10 cellular contexts compared by ENCODE assay signal in the genomic region with DNA sequence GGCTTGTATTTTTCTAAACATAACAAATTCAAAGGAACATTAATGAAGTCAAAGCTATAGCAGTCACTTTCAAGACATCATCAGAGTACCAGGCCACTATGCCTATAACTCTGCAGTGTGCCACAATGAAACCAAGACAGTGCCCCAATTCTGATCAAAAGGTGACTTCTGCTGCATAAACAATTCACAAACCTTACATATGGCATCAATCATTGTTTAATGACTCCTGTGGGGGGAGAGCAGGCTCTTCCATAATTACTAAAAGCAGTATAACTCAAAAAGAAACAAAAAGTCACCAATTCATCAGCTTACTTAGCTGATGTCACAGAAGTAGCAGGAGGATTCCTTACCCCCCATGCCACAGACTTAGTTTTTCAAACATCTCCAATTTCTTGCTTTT. TPM values are rescaled to one million over a fixed set of nuclear protein-coding genes. Genes with fewer than 3 reads are reported as not detected.
DNase-seq lines count a peak whose midpoint lies in the region; ATAC-seq and TF ChIP-seq lines count a peak whose summit lies in the region.
"Had no signal": no experiment of that assay in that cellular context is flagged by ENCODE, and none has a peak within 500 bp of the region (broad histone marks: within the 10 kb centered on the region; RNA-seq: fewer than 3 reads in every experiment).

No MANE protein-coding gene starts in this region.

- no peaks in the 10 kb centered on the region for H3K9me3 ChIP-seq in hepatocyte (ENCODE audit: low read depth)

- no peak overlapping the region for H3K4me3 ChIP-seq in hepatocyte

- H3K4me1 ChIP-seq in hepatocyte (ENCODE audit: insufficient read depth), result no peaks in the 10 kb centered on the region

- POLR2A ChIA-PET in activated CD8-positive, alpha-beta T cell treated with anti-CD3 and anti-CD28 coated beads, Interleukin-2, amount 10 ng/mL, durations not matched to agents 7 days and 5 days (lab: Charles Lee), result interaction anchor here (2.8 kb wide), 1 partner anchor 65 kb away, joined by 16 read pairs; no protein-coding TSS in a partner anchor

- H3K4me3 Mint-ChIP-seq in activated CD4-positive, alpha-beta T cell treated with anti-CD3 and anti-CD28 coated beads, Interleukin-2, amount 10 ng/mL, durations not matched to agents 24 days and 14 days, result peak overlapping the region; percentile 76
- H3K4me3 Mint-ChIP-seq in activated CD8-positive, alpha-beta T cell treated with anti-CD3 and anti-CD28 coated beads, Interleukin-2, amount 10 ng/mL, durations not matched to agents 7 days and 5 days, result no peak overlapping the region
- no peak overlapping the region for H3K4me3 Mint-ChIP-seq in Calu3 (ENCODE audit: low read depth, unreplicated experiment)

- peaks cover 99% of the 10 kb centered on the region for H3K79me2 ChIP-seq in hepatocyte

- no peaks in the 10 kb centered on the region for H3K27me3 Mint-ChIP-seq in activated CD4-positive, alpha-beta T cell treated with anti-CD3 and anti-CD28 coated beads, Interleukin-2, amount 10 ng/mL, durations not matched to agents 24 days and 14 days
- H3K27me3 Mint-ChIP-seq in activated CD8-positive, alpha-beta T cell treated with anti-CD3 and anti-CD28 coated beads, Interleukin-2, amount 10 ng/mL, durations not matched to agents 7 days and 5 days (ENCODE audit: low read depth), result no peaks in the 10 kb centered on the region
- H3K27me3 Mint-ChIP-seq in Calu3 (ENCODE audit: unreplicated experiment), result no peaks in the 10 kb centered on the region

- no peak overlapping the region for H2AFZ ChIP-seq in hepatocyte

- no peaks in the 10 kb centered on the region for H3K27me3 ChIP-seq in hepatocyte

- H4K20me1 ChIP-seq in hepatocyte (ENCODE audit: insufficient read depth, poor library complexity, severe bottlenecking), result peaks cover 18% of the 10 kb centered on the region

- peaks cover 45% of the 10 kb centered on the region for H3K36me3 Mint-ChIP-seq in activated CD4-positive, alpha-beta T cell treated with anti-CD3 and anti-CD28 coated beads, Interleukin-2, amount 10 ng/mL, durations not matched to agents 24 days and 14 days (ENCODE audit: low read depth)
- peaks cover 29% of the 10 kb centered on the region for H3K36me3 Mint-ChIP-seq in activated CD8-positive, alpha-beta T cell treated with anti-CD3 and anti-CD28 coated beads, Interleukin-2, amount 10 ng/mL, durations not matched to agents 7 days and 5 days (ENCODE audit: low read depth)
- H3K36me3 Mint-ChIP-seq in Calu3 (ENCODE audit: insufficient read depth, unreplicated experiment), result no peaks in the 10 kb centered on the region

- intact Hi-C loops in activated CD4-positive, alpha-beta T cell treated with anti-CD3 and anti-CD28 coated beads, Interleukin-2, amount 10 ng/mL, durations not matched to agents 24 days and 14 days (cut with micrococcal nuclease), result loop anchor here (1.0 kb wide), 1 partner anchor 16 kb away; no protein-coding TSS in a partner anchor
- intact Hi-C loops in Calu3 (cut with micrococcal nuclease; ENCODE audit: unreplicated experiment), result no loop called here

- DNase-seq in activated CD4-positive, alpha-beta T cell treated with anti-CD3 and anti-CD28 coated beads, Interleukin-2, amount 10 ng/mL, durations not matched to agents 24 days and 14 days, result no peak
- DNase-seq in activated CD4-positive, alpha-beta T cell treated with anti-CD3 and anti-CD28 coated beads for 4 hours, result no peak
- no peak for DNase-seq in activated CD8-positive, alpha-beta T cell treated with anti-CD3 and anti-CD28 coated beads, Interleukin-2, amount 10 ng/mL, durations not matched to agents 7 days and 5 days
- DNase-seq in hepatocyte (ENCODE audit: low spot score) (no peak), substantia nigra (lab: John Stamatoyannopoulos, UW) (no peak), DMS79 treated with DMSO at 0.1 percent for 48 hours (lab: John Stamatoyannopoulos, UW) (no peak), Calu3 (no peak), DMS153 (lab: John Stamatoyannopoulos, UW) (no peak)
- DNase-seq: activated CD8-positive, alpha-beta memory T cell treated with anti-CD3 and anti-CD28 coated beads, Interleukin-2, amount 50 U/mL, for 4 hours; NCI-H1436 had no signal

- peaks cover 75% of the 10 kb centered on the region for H3K4me1 Mint-ChIP-seq in activated CD4-positive, alpha-beta T cell treated with anti-CD3 and anti-CD28 coated beads, Interleukin-2, amount 10 ng/mL, durations not matched to agents 24 days and 14 days
- H3K4me1 Mint-ChIP-seq in activated CD8-positive, alpha-beta T cell treated with anti-CD3 and anti-CD28 coated beads, Interleukin-2, amount 10 ng/mL, durations not matched to agents 7 days and 5 days (ENCODE audit: low read depth), result peaks cover 67% of the 10 kb centered on the region
- H3K4me1 Mint-ChIP-seq in Calu3 (ENCODE audit: low read depth, unreplicated experiment), result peaks cover 23% of the 10 kb centered on the region

- no peaks in the 10 kb centered on the region for H3K36me3 ChIP-seq in hepatocyte (replicated peaks; ENCODE audit: insufficient read depth, low read depth)

- H3K9me3 Mint-ChIP-seq in activated CD4-positive, alpha-beta T cell treated with anti-CD3 and anti-CD28 coated beads, Interleukin-2, amount 10 ng/mL, durations not matched to agents 24 days and 14 days, result no peaks in the 10 kb centered on the region
- no peaks in the 10 kb centered on the region for H3K9me3 Mint-ChIP-seq in activated CD8-positive, alpha-beta T cell treated with anti-CD3 and anti-CD28 coated beads, Interleukin-2, amount 10 ng/mL, durations not matched to agents 7 days and 5 days (ENCODE audit: insufficient read depth)
- no peaks in the 10 kb centered on the region for H3K9me3 Mint-ChIP-seq in Calu3 (ENCODE audit: low read depth, unreplicated experiment)

- no peak for ATAC-seq in activated CD8-positive, alpha-beta T cell treated with anti-CD3 and anti-CD28 coated beads, Interleukin-2, amount 10 ng/mL, durations not matched to agents 7 days and 5 days

- no peak overlapping the region for H3K4me2 ChIP-seq in hepatocyte

- CTCF ChIA-PET in activated CD8-positive, alpha-beta T cell treated with anti-CD3 and anti-CD28 coated beads, Interleukin-2, amount 10 ng/mL, durations not matched to agents 7 days and 5 days (lab: Charles Lee), result interaction anchor here (0.7 to 8.1 kb wide), 11 partner anchors 9 to 250 kb away, joined by 3 to 311 read pairs (median 8); partner anchors contain the start of gene MYL12A
- CTCF ChIA-PET in Calu3 (lab: Charles Lee), result no interaction called here

- TF ChIP-seq CTCF in hepatocyte (IDR thresholded peaks at IDR 0.05; ENCODE audit: poor library complexity) (no peak), Calu3 (IDR thresholded peaks at IDR 0.05; ENCODE audit: unreplicated experiment) (no peak)

- no peaks in the 10 kb centered on the region for H3K9me2 ChIP-seq in hepatocyte (replicated peaks; ENCODE audit: insufficient read depth)

- peak overlapping the region; percentile 93 for H3K27ac Mint-ChIP-seq in activated CD4-positive, alpha-beta T cell treated with anti-CD3 and anti-CD28 coated beads, Interleukin-2, amount 10 ng/mL, durations not matched to agents 24 days and 14 days
- peak overlapping the region; percentile 62 for H3K27ac Mint-ChIP-seq in activated CD8-positive, alpha-beta T cell treated with anti-CD3 and anti-CD28 coated beads, Interleukin-2, amount 10 ng/mL, durations not matched to agents 7 days and 5 days
- no peak overlapping the region for H3K27ac Mint-ChIP-seq in Calu3 (ENCODE audit: unreplicated experiment)

- H3K27ac ChIP-seq in hepatocyte, result peak overlapping the region; percentile 41
- H3K27ac ChIP-seq in substantia nigra (ENCODE audit: low read depth, low read length, poor library complexity, severe bottlenecking), result peak overlapping the region; percentile 87

- BruUV-seq in Calu3 (replicated peaks; lab: Mats Ljungman, UMichigan), result no TSS peak

RNA-seq across cellular contexts. Expression of gene LPIN2, which starts 15.5 kb away (rescaled TPM):
- total RNA-seq in activated CD4-positive, alpha-beta T cell treated with anti-CD3 and anti-CD28 coated beads, Interleukin-2, amount 10 ng/mL, durations not matched to agents 24 days and 14 days, result 111 and 118 TPM in 2 replicates
- 10 to 100 TPM; 77.5 TPM for total RNA-seq in activated CD8-positive, alpha-beta T cell treated with anti-CD3 and anti-CD28 coated beads, Interleukin-2, amount 10 ng/mL, durations not matched to agents 7 days and 5 days
- total RNA-seq in hepatocyte, result 62.1 and 71.2 TPM in 2 replicates
- 28.2 and 29.1 TPM in 2 replicates for polyA plus RNA-seq in hepatocyte
- total RNA-seq in Calu3 (2022), result 15.7 and 15.9 TPM in 2 replicates
